In genomic region chrX:12894074-12894691, GRCh38 we compare ENCODE assay signal across 8 cellular contexts. TPM values are rescaled to one million over a fixed set of nuclear protein-coding genes. Genes with fewer than 3 reads are reported as not detected.
DNase-seq lines count a peak whose midpoint lies in the region; ATAC-seq, FAIRE-seq and TF ChIP-seq lines count a peak whose summit lies in the region.

No MANE protein-coding gene starts in this region.

- H3K9me2 ChIP-seq in Karpas-422 (replicated peaks; ENCODE audit: insufficient read depth, low read length): no peaks in the 10 kb centered on the region

- no peaks in the 10 kb centered on the region for H3K79me2 ChIP-seq in Karpas-422 (ENCODE audit: low read length)

- TF ChIP-seq CTCF in D721Med (IDR thresholded peaks at IDR 0.05; ENCODE audit: insufficient read depth, missing control alignments) (peak; percentile 40), neural crest cell (conservative IDR thresholded peaks at IDR 0.05) (peak; percentile 69)

- no peak overlapping the region for H3K4me3 ChIP-seq in Karpas-422 (ENCODE audit: low read length)

- no peaks in the 10 kb centered on the region for H3K9me3 ChIP-seq in Karpas-422 (ENCODE audit: low read length)

- H3K27me3 ChIP-seq in Karpas-422 (ENCODE audit: low read length): no peaks in the 10 kb centered on the region

- H3K9me3 Mint-ChIP-seq in effector memory CD8-positive, alpha-beta T cell: no peaks in the 10 kb centered on the region
- peaks cover 14% of the 10 kb centered on the region for H3K9me3 Mint-ChIP-seq in neural crest cell

- peak overlapping the region in 1 of 2 donors; percentile 28 for H3K27ac Mint-ChIP-seq in effector memory CD8-positive, alpha-beta T cell
- no peak overlapping the region for H3K27ac Mint-ChIP-seq in neural crest cell (ENCODE audit: unreplicated experiment)

- ATAC-seq in effector memory CD8-positive, alpha-beta T cell (replicated peaks): peak; percentile 47
- no peak for ATAC-seq in GM18517 (IDR thresholded peaks at IDR 0.05; ENCODE audit: unreplicated experiment)

- no peaks in the 10 kb centered on the region for H3K36me3 ChIP-seq in Karpas-422 (ENCODE audit: insufficient read depth, low read length)

- peaks cover 12% of the 10 kb centered on the region; the same call in 1 of the 2 replicates for H3K4me1 ChIP-seq in Karpas-422 (ENCODE audit: low read length)

- no peak for FAIRE-seq in D721Med (lab: Jason Lieb, UNC)

- no peaks in the 10 kb centered on the region for H4K20me1 ChIP-seq in Karpas-422 (ENCODE audit: insufficient read depth, low read depth, low read length)

- DNase-seq in D721Med (ENCODE audit: insufficient read length, low spot score) (no peak), Karpas-422 (peak; percentile 80), neural crest cell (ENCODE audit: low read depth, low spot score) (peak; percentile 20), NCI-H2029 treated with DMSO at 0.1 percent for 48 hours (lab: John Stamatoyannopoulos, UW) (no peak), NCI-H1694 treated with DMSO at 0.1 percent for 48 hours (lab: John Stamatoyannopoulos, UW) (no peak)
- peak; percentile 54 for DNase-seq in activated CD4-positive, alpha-beta T cell treated with anti-CD3 and anti-CD28 coated beads for 48 hours
- DNase-seq in effector memory CD8-positive, alpha-beta T cell: peak; percentile 3 to 15 (median 10)

- H3K4me3 Mint-ChIP-seq in effector memory CD8-positive, alpha-beta T cell: no peak overlapping the region
- H3K4me3 Mint-ChIP-seq in neural crest cell: no peak overlapping the region

- H3K4me2 ChIP-seq in Karpas-422 (ENCODE audit: low read depth, low read length, poor library complexity, severe bottlenecking): no peak overlapping the region

- no peaks in the 10 kb centered on the region for H3K27me3 Mint-ChIP-seq in effector memory CD8-positive, alpha-beta T cell
- no peaks in the 10 kb centered on the region for H3K27me3 Mint-ChIP-seq in neural crest cell (ENCODE audit: low read depth)

- H2AFZ ChIP-seq in Karpas-422 (ENCODE audit: low read length): no peak overlapping the region

- H3K36me3 Mint-ChIP-seq in effector memory CD8-positive, alpha-beta T cell (ENCODE audit: insufficient read depth): no peaks in the 10 kb centered on the region
- H3K36me3 Mint-ChIP-seq in neural crest cell (ENCODE audit: low read depth): no peaks in the 10 kb centered on the region

- H3K27ac ChIP-seq in Karpas-422 (ENCODE audit: low read length): no peak overlapping the region

- no peak overlapping the region for H3K9ac ChIP-seq in Karpas-422 (ENCODE audit: low read length)

- H3K4me1 Mint-ChIP-seq in effector memory CD8-positive, alpha-beta T cell (ENCODE audit: low read depth in 2 of 2): no peaks in the 10 kb centered on the region
- peaks cover 4% of the 10 kb centered on the region for H3K4me1 Mint-ChIP-seq in neural crest cell

RNA-seq across cellular contexts. Expression of gene TLR8, which starts 12.2 kb away (rescaled TPM):
- not detected in 2 replicates for total RNA-seq in Karpas-422 (2014; rRNA removed; shearing (Covaris generic); ENCODE audit: low replicate concordance)
- total RNA-seq in neural crest cell: not detected in 2 replicates

RNA-seq across cellular contexts. Expression of gene TLR7, which starts 27.3 kb away (rescaled TPM):
- total RNA-seq in Karpas-422 (2014; rRNA removed; shearing (Covaris generic); ENCODE audit: low replicate concordance): 0.29 and 0.86 TPM in 2 replicates
- total RNA-seq in neural crest cell: not detected in 2 replicates

Comparison
In these comparisons a context has a peak if more than half of its experiments do, and no peak if none do; other contexts are left out.
1. DNase-seq: peak in Karpas-422 (single experiment), activated CD4-positive, alpha-beta T cell treated with anti-CD3 and anti-CD28 coated beads for 48 hours (single experiment), effector memory CD8-positive, alpha-beta T cell (3 of 3) and neural crest cell (single experiment); none in D721Med (single experiment), NCI-H2029 treated with DMSO at 0.1 percent for 48 hours (single experiment) and NCI-H1694 treated with DMSO at 0.1 percent for 48 hours (single experiment).